Comparison of ENCODE assay signal across 8 cellular contexts in genomic region chr11:77878247-77878646, GRCh38. TPM values are rescaled to one million over a fixed set of nuclear protein-coding genes. Genes with fewer than 3 reads are reported as not detected.
DNase-seq lines count a peak whose midpoint lies in the region; ATAC-seq and TF ChIP-seq lines count a peak whose summit lies in the region.
"Not testable (repeated sequence)": the region's sequence is repeated elsewhere in the genome, so short reads cannot be mapped to it uniquely, and the experiment has no call there.

No MANE protein-coding gene starts in this region.

- ATAC-seq in SK-N-SH treated with all-trans-retinoic acid at 6 μM for 48 hours, result peak; percentile 94

- H3K27ac Mint-ChIP-seq in chondrocyte (ENCODE audit: unreplicated experiment), result peak overlapping the region; percentile 82

- not testable (repeated sequence) for H2AFZ ChIP-seq in KMS-11 (ENCODE audit: low read depth)

- not testable (repeated sequence) for H3K9me3 Mint-ChIP-seq in chondrocyte (ENCODE audit: low read depth)

- H3K36me3 Mint-ChIP-seq in chondrocyte (ENCODE audit: low read depth), result peaks cover 15% of the 10 kb centered on the region

- TF ChIP-seq EP300 in sigmoid colon (IDR thresholded peaks at IDR 0.05), result not testable (repeated sequence)

- not testable (repeated sequence) for H3K36me3 ChIP-seq in KMS-11 (ENCODE audit: insufficient read depth); kidney epithelial cell (ENCODE audit: control insufficient read depth, insufficient read depth, low read length)
- peaks cover 0 to 61% (median 5%) of the 10 kb centered on the region in 4 donors for H3K36me3 ChIP-seq in sigmoid colon

- CTCF ChIA-PET in AG04449 (lab: Yijun Ruan, JAX), result interaction anchor here (1.2 kb wide), 1 partner anchor 58 kb away, joined by 3 read pairs; the partner anchor contains the start of gene RSF1

- H3K4me3 Mint-ChIP-seq in chondrocyte (ENCODE audit: unreplicated experiment), result not testable (repeated sequence)

- H3K4me3 ChIP-seq in AG04449 (ENCODE audit: low read depth, low read length); KMS-11 (IDR thresholded peaks at IDR 0.05; ENCODE audit: insufficient read depth, low read depth, low read length); fibroblast of villous mesenchyme (ENCODE audit: low read depth, low read length); kidney epithelial cell (ENCODE audit: low read depth, low read length); sigmoid colon: not testable (repeated sequence)

- not testable (repeated sequence) for H3K79me2 ChIP-seq in KMS-11 (ENCODE audit: insufficient read depth, low read depth)

- H3K9me3 ChIP-seq in sigmoid colon, result not testable (repeated sequence)

- POLR2A ChIA-PET in AG04449 (lab: Yijun Ruan, JAX), result interaction anchor here (0.9 kb wide), 1 partner anchor 116 kb away, joined by 5 read pairs; the partner anchor contains the start of gene INTS4

- H3K9ac ChIP-seq in KMS-11, result not testable (repeated sequence)

- H3K4me1 Mint-ChIP-seq in chondrocyte (ENCODE audit: low read depth), result peaks cover 28% of the 10 kb centered on the region

- DNase-seq in AG04449 (ENCODE audit: low read depth, low spot score) (peak; percentile 33), ELR (ENCODE audit: low read depth) (peak; percentile 83), fibroblast of villous mesenchyme (ENCODE audit: low read depth) (peak; percentile 87), kidney epithelial cell (ENCODE audit: low read depth) (peak; percentile 18), sigmoid colon (peak; percentile 66)
- DNase-seq in chondrocyte (ENCODE audit: low spot score), result not testable (repeated sequence)

- not testable (repeated sequence) for H4K20me1 ChIP-seq in KMS-11 (ENCODE audit: insufficient read depth)

- TF ChIP-seq CTCF in AG04449 (IDR thresholded peaks at IDR 0.05; ENCODE audit: insufficient read depth, low read length, missing control alignments); KMS-11 (conservative IDR thresholded peaks at IDR 0.05; ENCODE audit: low read depth, low read length); chondrocyte (IDR thresholded peaks at IDR 0.05); fibroblast of villous mesenchyme (IDR thresholded peaks at IDR 0.05; ENCODE audit: insufficient read depth, low read depth, low read length); kidney epithelial cell (IDR thresholded peaks at IDR 0.05; ENCODE audit: insufficient read depth, low read length, poor library complexity, severe bottlenecking); sigmoid colon (IDR thresholded peaks at IDR 0.05): not testable (repeated sequence)

- peak overlapping the region; percentile 86; the same call in 1 of the 2 replicates for H3K4me2 ChIP-seq in KMS-11

- H3K27ac ChIP-seq in KMS-11 (peak overlapping the region; percentile 56; the same call in 1 of the 2 replicates), sigmoid colon (peak overlapping the region in 3 of 4 donors; percentile 33 to 50 (median 49))

- H3K27me3 Mint-ChIP-seq in chondrocyte (ENCODE audit: low read depth), result not testable (repeated sequence)

- H3K4me1 ChIP-seq in KMS-11 (ENCODE audit: low read depth, poor library complexity, severe bottlenecking) (peaks cover 45% of the 10 kb centered on the region), sigmoid colon (peaks cover 0 to 29% (median 16%) of the 10 kb centered on the region in 4 donors)

- 81 to 92% methylated on average over 4 of the region's 4 CpGs for WGBS in sigmoid colon, 2 donors

- intact Hi-C loops in sigmoid colon (cut with DNase I), result not testable (repeated sequence)

- H3K27me3 ChIP-seq in KMS-11 (ENCODE audit: insufficient read depth, low read depth); kidney epithelial cell (ENCODE audit: control insufficient read depth, insufficient read depth, low read length); sigmoid colon: not testable (repeated sequence)

- not testable (repeated sequence) for TF ChIP-seq POLR2A in sigmoid colon (IDR thresholded peaks at IDR 0.05)

TF ChIP-seq in SK-N-SH treated with all-trans-retinoic acid at 6 μM for 48 hours, 23 proteins besides CTCF, POLR2A, EP300 and RAD21:
- peak; percentile 35; the same call in 1 of the 2 replicates for TF ChIP-seq ISL1 (CRISPR knock-in tag; IDR thresholded peaks at IDR 0.05)

RNA-seq across cellular contexts. Expression of gene AAMDC, which starts 57.3 kb away (rescaled TPM):
- total RNA-seq in chondrocyte, result 35.9 to 47.3 TPM (median 45.1 TPM) in 3 replicates
- 22.0 and 23.2 TPM in 2 replicates for total RNA-seq in fibroblast of villous mesenchyme
- 12.4 and 16.1 TPM in 2 replicates for total RNA-seq in kidney epithelial cell
- total RNA-seq in sigmoid colon, result 10 to 100 TPM; 29.1 to 66.7 (median 43.7) TPM
- polyA plus RNA-seq in sigmoid colon, result 10 to 100 TPM; 36.4 to 85.3 (median 63.6) TPM

RNA-seq across cellular contexts. Expression of gene RSF1, which starts 57.7 kb away (rescaled TPM):
- total RNA-seq in chondrocyte (61.3 to 65.0 TPM (median 64.2 TPM) in 3 replicates), fibroblast of villous mesenchyme (34.1 and 46.2 TPM in 2 replicates), kidney epithelial cell (27.5 and 31.3 TPM in 2 replicates), sigmoid colon (10 to 100 TPM; 61.5 to 90.7 (median 75.6) TPM)
- 10 to 100 TPM in 2 of 3 donors, 1 to 10 TPM in 1; 9.6 to 14.1 (median 10.2) TPM for polyA plus RNA-seq in sigmoid colon
